In genomic region chr17:66650490-66650877, GRCh38 we compare ENCODE assay signal across 20 cellular contexts.
DNase-seq lines count a peak whose midpoint lies in the region; ATAC-seq and TF ChIP-seq lines count a peak whose summit lies in the region.
"Had no signal": no experiment of that assay in that cellular context is flagged by ENCODE, and none has a peak within 500 bp of the region (broad histone marks: within the 10 kb centered on the region; RNA-seq: fewer than 3 reads in every experiment).

No MANE protein-coding gene starts in this region.

- no peak for TF ChIP-seq CTCF in WERI-Rb-1 (IDR thresholded peaks at IDR 0.05; ENCODE audit: low read depth, low read length)

- no peak overlapping the region for H3K4me3 ChIP-seq in WERI-Rb-1 (ENCODE audit: low read depth, low read length)

- intact Hi-C loops in cardiac septum (cut with DNase I), result no loop called here

- H3K36me3 Mint-ChIP-seq in activated naive CD8-positive, alpha-beta T cell, result peaks cover 43% of the 10 kb centered on the region
- peaks cover 49% of the 10 kb centered on the region for H3K36me3 Mint-ChIP-seq in activated naive CD8-positive, alpha-beta T cell treated with anti-CD3 and anti-CD28 coated beads for 36 hours
- H3K36me3 Mint-ChIP-seq in T-helper 17 cell (ENCODE audit: low read depth) (peaks cover 11% of the 10 kb centered on the region), immature natural killer cell (peaks cover 4 to 28% (median 19%) of the 10 kb centered on the region in 3 donors)

- H3K27ac Mint-ChIP-seq in activated naive CD8-positive, alpha-beta T cell, result no peak overlapping the region
- H3K27ac Mint-ChIP-seq in activated naive CD8-positive, alpha-beta T cell treated with anti-CD3 and anti-CD28 coated beads for 36 hours, result no peak overlapping the region
- H3K27ac Mint-ChIP-seq in T-helper 17 cell, result peak overlapping the region; percentile 96
- H3K27ac Mint-ChIP-seq in immature natural killer cell, result peak overlapping the region; percentile 40 to 90 (median 82)

- no peaks in the 10 kb centered on the region for H3K27me3 Mint-ChIP-seq in activated naive CD8-positive, alpha-beta T cell
- H3K27me3 Mint-ChIP-seq in activated naive CD8-positive, alpha-beta T cell treated with anti-CD3 and anti-CD28 coated beads for 36 hours, result no peaks in the 10 kb centered on the region
- H3K27me3 Mint-ChIP-seq in T-helper 17 cell, result no peaks in the 10 kb centered on the region
- H3K27me3 Mint-ChIP-seq in immature natural killer cell (ENCODE audit: low read depth in 3 of 3), result no peaks in the 10 kb centered on the region

- no peaks in the 10 kb centered on the region for H3K27me3 ChIP-seq in WERI-Rb-1 (ENCODE audit: insufficient read depth, low read depth, severe bottlenecking)

- H3K9me3 Mint-ChIP-seq in activated naive CD8-positive, alpha-beta T cell (ENCODE audit: low read depth), result no peaks in the 10 kb centered on the region
- H3K9me3 Mint-ChIP-seq in activated naive CD8-positive, alpha-beta T cell treated with anti-CD3 and anti-CD28 coated beads for 36 hours, result no peaks in the 10 kb centered on the region
- no peaks in the 10 kb centered on the region for H3K9me3 Mint-ChIP-seq in immature natural killer cell

- peaks cover 47% of the 10 kb centered on the region for H3K4me1 Mint-ChIP-seq in activated naive CD8-positive, alpha-beta T cell (ENCODE audit: low read depth)
- peaks cover 23% of the 10 kb centered on the region for H3K4me1 Mint-ChIP-seq in activated naive CD8-positive, alpha-beta T cell treated with anti-CD3 and anti-CD28 coated beads for 36 hours
- H3K4me1 Mint-ChIP-seq in T-helper 17 cell, result peaks cover 31% of the 10 kb centered on the region
- H3K4me1 Mint-ChIP-seq in immature natural killer cell, result peaks cover 21 to 29% of the 10 kb centered on the region in 2 donors

- H3K9me3 ChIP-seq in T-helper 17 cell (ENCODE audit: control insufficient read depth, low read length, poor library complexity, severe bottlenecking) (no peaks in the 10 kb centered on the region), WERI-Rb-1 (ENCODE audit: severe bottlenecking) (no peaks in the 10 kb centered on the region)

- H3K27ac ChIP-seq in WERI-Rb-1, result no peak overlapping the region

- no peak for DNase-seq in activated naive CD8-positive, alpha-beta T cell treated with anti-CD3 and anti-CD28 coated beads for 36 hours
- DNase-seq in T-helper 17 cell (no peak), immature natural killer cell (no peak), NCI-H1092 treated with DMSO at 0.1 percent for 48 hours (lab: John Stamatoyannopoulos, UW) (no peak), WERI-Rb-1 (no peak), cardiac septum (ENCODE audit: low spot score) (no peak)
- DNase-seq: C1 segment of cervical spinal cord, COR-L47, DMS 273 treated with DMSO at 0.1 percent for 48 hours, DND-41, KBM-7, NCI-H1105 treated with DMSO at 0.1 percent for 48 hours, NCI-H1694, NCI-H2081 treated with DMSO at 0.1 percent for 48 hours, NCI-H510A, NCI-H748 treated with DMSO at 0.1 percent for 48 hours, OCI-M1, Right ventricle myocardium superior had no signal

- H3K4me3 Mint-ChIP-seq in activated naive CD8-positive, alpha-beta T cell, result peak overlapping the region; percentile 30
- H3K4me3 Mint-ChIP-seq in activated naive CD8-positive, alpha-beta T cell treated with anti-CD3 and anti-CD28 coated beads for 36 hours, result no peak overlapping the region
- H3K4me3 Mint-ChIP-seq in T-helper 17 cell, result peak overlapping the region; percentile 78
- H3K4me3 Mint-ChIP-seq in immature natural killer cell, result peak overlapping the region; percentile 67 to 88 (median 72)

- H3K36me3 ChIP-seq in WERI-Rb-1, result no peaks in the 10 kb centered on the region

- ATAC-seq in T-helper 17 cell, result peak; percentile 38
- ATAC-seq: HepG2 had no signal

Comparison
In these comparisons a context has a peak if more than half of its experiments do, and no peak if none do; other contexts are left out.
1. H3K27ac Mint-ChIP-seq: peak in T-helper 17 cell (single experiment) and immature natural killer cell (6 of 6); none in activated naive CD8-positive, alpha-beta T cell (single experiment) and activated naive CD8-positive, alpha-beta T cell treated with anti-CD3 and anti-CD28 coated beads for 36 hours (single experiment).